In genomic region chr6:29744131-29744530, GRCh38 we compare ENCODE assay signal across 9 cellular contexts.
"Had no signal": no experiment of that assay in that cellular context is flagged by ENCODE, and none has a peak within 500 bp of the region (broad histone marks: within the 10 kb centered on the region; RNA-seq: fewer than 3 reads in every experiment).

No MANE protein-coding gene starts in this region.

- H3K4me3 Mint-ChIP-seq: HFFc6, IgD-negative memory B cell had no signal

- H3K9me3 ChIP-seq: HAP-1 had no signal

- H3K27ac Mint-ChIP-seq: HFFc6, IgD-negative memory B cell had no signal

- H3K9me3 Mint-ChIP-seq: HFFc6, IgD-negative memory B cell had no signal

- ATAC-seq: HCT116, HepG2 had no signal

- H3K36me3 ChIP-seq: HAP-1 had no signal

- H3K4me3 ChIP-seq: GM23248, HAP-1 had no signal

- DNase-seq: GM23248, GOT3, H7, HFFc6 had no signal

- H3K27ac ChIP-seq: GM23248, HL-60 had no signal
